18 cellular contexts compared by ENCODE assay signal in genomic region chr11:126949066-126949945, GRCh38. TPM values are rescaled to one million over a fixed set of nuclear protein-coding genes. Genes with fewer than 3 reads are reported as not detected.
DNase-seq lines count a peak whose midpoint lies in the region; ATAC-seq and TF ChIP-seq lines count a peak whose summit lies in the region.
"Had no signal": no experiment of that assay in that cellular context is flagged by ENCODE, and none has a peak within 500 bp of the region (broad histone marks: within the 10 kb centered on the region; RNA-seq: fewer than 3 reads in every experiment).

No MANE protein-coding gene starts in this region.

- H2BK15ac ChIP-seq in IMR-90 (ENCODE audit: low read depth, low read length): no peak overlapping the region

- dilution Hi-C loops in IMR-90 (cut with HindIII; ENCODE audit: low sequenced_read_pairs, unreplicated experiment): no loop called here

- no peak for TF ChIP-seq RAD21 in IMR-90 (IDR thresholded peaks at IDR 0.05; ENCODE audit: low read length)

- TF ChIP-seq CTCF in DND-41 (IDR thresholded peaks at IDR 0.05; ENCODE audit: borderline replicate concordance, extremely low read depth, low read length, poor library complexity, severe bottlenecking) (no peak), IMR-90 (conservative IDR thresholded peaks at IDR 0.05; ENCODE audit: low read depth, low read length) (no peak), astrocyte of the spinal cord (IDR thresholded peaks at IDR 0.05; ENCODE audit: low read depth, low read length) (no peak), osteoblast (IDR thresholded peaks at IDR 0.05; ENCODE audit: extremely low read depth, low read depth, low read length) (no peak), MM.1S (IDR thresholded peaks at IDR 0.05; ENCODE audit: low read length) (no peak)

- no peak overlapping the region for H3K18ac ChIP-seq in IMR-90 (ENCODE audit: low read depth, low read length)

- no peak overlapping the region for H4K5ac ChIP-seq in IMR-90 (ENCODE audit: low read depth, low read length)

- H3K27ac ChIP-seq in DND-41 (ENCODE audit: low read length) (no peak overlapping the region), IMR-90 (ENCODE audit: insufficient read depth, low read length) (no peak overlapping the region), osteoblast (ENCODE audit: low read depth, low read length) (peak overlapping the region; percentile 78), MM.1S (ENCODE audit: low read length) (no peak overlapping the region)

- BruUV-seq in IMR-90 (replicated peaks; lab: Mats Ljungman, UMichigan): no TSS peak

- H3K4me2 ChIP-seq in DND-41 (ENCODE audit: insufficient read depth, low read length): no peak overlapping the region
- H3K4me2 ChIP-seq in IMR-90 (ENCODE audit: low read depth, low read length): peak overlapping the region; percentile 7; the same call in 1 of the 2 replicates
- peak overlapping the region; percentile 14 for H3K4me2 ChIP-seq in osteoblast (ENCODE audit: insufficient read depth, low read length)
- no peak overlapping the region for H3K4me2 ChIP-seq in MM.1S (ENCODE audit: low read depth, low read length)

- ATAC-seq in DND-41 (ENCODE audit: insufficient read depth, low read depth): peak; percentile 97
- ATAC-seq in IMR-90 (ENCODE audit: low read depth): peak; percentile 88
- ATAC-seq in HG03521 (IDR thresholded peaks at IDR 0.05; ENCODE audit: unreplicated experiment): no peak
- ATAC-seq: Panc1, sciatic nerve, WTC11 had no signal

- H4K8ac ChIP-seq in IMR-90 (ENCODE audit: low read depth in 2 of 2, low read length in 2 of 2): peak overlapping the region in 1 of 2 experiments; percentile 16; a peak in 1 of 4 replicates

- in situ Hi-C loops in IMR-90 (cut with MboI; ENCODE audit: low sequenced_read_pairs): no loop called here
- in situ Hi-C loops in astrocyte of the spinal cord (cut with HindIII; ENCODE audit: low sequenced_read_pairs): no loop called here

- H3K4me3 ChIP-seq in DND-41 (ENCODE audit: low read depth in 1 of 2, low read length in 2 of 2): no peak overlapping the region
- no peak overlapping the region for H3K4me3 ChIP-seq in IMR-90 (ENCODE audit: insufficient read depth, low read depth, low read length)
- H3K4me3 ChIP-seq in astrocyte of the spinal cord (ENCODE audit: low read depth, low read length): no peak overlapping the region
- no peak overlapping the region for H3K4me3 ChIP-seq in osteoblast (ENCODE audit: insufficient read depth, low read length)
- no peak overlapping the region for H3K4me3 ChIP-seq in MM.1S (ENCODE audit: low read length)

- peaks cover 10% of the 10 kb centered on the region for H3K9me1 ChIP-seq in IMR-90 (ENCODE audit: insufficient read depth, low read length)

- DNase-seq in DND-41: peak; percentile 43
- DNase-seq in IMR-90: peak; percentile 93
- peak; percentile 86 for DNase-seq in astrocyte of the spinal cord (ENCODE audit: low read depth, low spot score)
- DNase-seq in osteoblast (ENCODE audit: insufficient read length, low spot score, missing footprints): peak; percentile 58
- no peak for DNase-seq in MM.1S
- DNase-seq in RKO (ENCODE audit: low spot score): no peak
- DNase-seq: activated CD8-positive, alpha-beta memory T cell treated with anti-CD3 and anti-CD28 coated beads, Interleukin-2, amount 50 U/mL, for 48 hours; DMS79; immature natural killer cell; NCI-H187 treated with DMSO at 0.1 percent for 48 hours; NCI-H526; stimulated activated CD4-positive, alpha-beta T cell treated with anti-CD3 and anti-CD28 coated beads, Interleukin-4, amount 100 ng/mL, for 4 hours had no signal

- H3K9ac ChIP-seq in DND-41 (ENCODE audit: low read depth, low read length) (no peak overlapping the region), IMR-90 (ENCODE audit: low read depth, low read length) (no peak overlapping the region), MM.1S (ENCODE audit: low read length) (no peak overlapping the region)

- no peak overlapping the region for H3K23ac ChIP-seq in IMR-90 (ENCODE audit: low read depth, low read length)

- H3K79me2 ChIP-seq in DND-41 (ENCODE audit: insufficient read depth, low read length): no peaks in the 10 kb centered on the region
- H3K79me2 ChIP-seq in osteoblast (ENCODE audit: insufficient read depth, low read length): peaks cover 12% of the 10 kb centered on the region
- no peaks in the 10 kb centered on the region for H3K79me2 ChIP-seq in MM.1S (ENCODE audit: low read length)

- POLR2A ChIA-PET in IMR-90 (lab: Charles Lee; ENCODE audit: unreplicated experiment): no interaction called here

- H3K79me1 ChIP-seq in IMR-90 (ENCODE audit: low read depth in 1 of 2, low read length in 2 of 2): peaks cover 35 to 39% of the 10 kb centered on the region in 2 experiments

- peak overlapping the region; percentile 14; the same call in 1 of the 2 replicates for H2AK5ac ChIP-seq in IMR-90 (ENCODE audit: low read depth, low read length)

- H3K4me1 ChIP-seq in DND-41 (ENCODE audit: insufficient read depth, low read length): peaks cover 3% of the 10 kb centered on the region; the same call in 1 of the 2 replicates
- H3K4me1 ChIP-seq in IMR-90 (ENCODE audit: control insufficient read depth, insufficient read depth, low read length): peaks cover 7% of the 10 kb centered on the region
- peaks cover 16% of the 10 kb centered on the region for H3K4me1 ChIP-seq in osteoblast (ENCODE audit: insufficient read depth, low read length)
- H3K4me1 ChIP-seq in MM.1S (ENCODE audit: low read length): no peaks in the 10 kb centered on the region

- H3K27me3 ChIP-seq in DND-41 (ENCODE audit: insufficient read depth, low read length, poor library complexity) (peaks cover 15% of the 10 kb centered on the region), IMR-90 (ENCODE audit: control insufficient read depth, insufficient read depth, low read length) (no peaks in the 10 kb centered on the region), osteoblast (ENCODE audit: insufficient read depth, low read length) (no peaks in the 10 kb centered on the region), MM.1S (replicated peaks; ENCODE audit: insufficient read depth, low read length) (no peaks in the 10 kb centered on the region)

- H4K20me1 ChIP-seq in DND-41 (ENCODE audit: insufficient read depth, low read length) (no peaks in the 10 kb centered on the region), IMR-90 (ENCODE audit: insufficient read depth, low read length) (peaks cover 29% of the 10 kb centered on the region), osteoblast (ENCODE audit: insufficient read depth, low read length) (no peaks in the 10 kb centered on the region), MM.1S (ENCODE audit: insufficient read depth, low read length) (no peaks in the 10 kb centered on the region)

- H3K9me2 ChIP-seq in MM.1S (replicated peaks; ENCODE audit: insufficient read depth, low read length): no peaks in the 10 kb centered on the region

- peak overlapping the region; percentile 38 for H3K4ac ChIP-seq in IMR-90 (ENCODE audit: low read depth, low read length)

- H2BK5ac ChIP-seq in IMR-90 (ENCODE audit: low read depth, low read length, poor library complexity, severe bottlenecking): peak overlapping the region; percentile 27

- H2AK9ac ChIP-seq in IMR-90 (replicated peaks; ENCODE audit: low read depth, low read length, poor library complexity): peak overlapping the region; percentile 55

- no peak for TF ChIP-seq POLR2A in IMR-90 (IDR thresholded peaks at IDR 0.05; ENCODE audit: low read depth, low read length)

- 0 out of 2 replicates have a peak overlapping the region, but pooled peaks have one; percentile 11 for H3K14ac ChIP-seq in IMR-90 (replicated peaks; ENCODE audit: low read depth, low read length)

- H3K9me3 ChIP-seq in DND-41 (ENCODE audit: insufficient read depth, low read length, severe bottlenecking): no peaks in the 10 kb centered on the region
- no peaks in the 10 kb centered on the region for H3K9me3 ChIP-seq in IMR-90 (ENCODE audit: control insufficient read depth, insufficient read depth, low read length)
- H3K9me3 ChIP-seq in osteoblast (ENCODE audit: low read depth, low read length): no peaks in the 10 kb centered on the region
- no peaks in the 10 kb centered on the region for H3K9me3 ChIP-seq in MM.1S (replicated peaks; ENCODE audit: insufficient read depth, low read length)

- CTCF ChIA-PET in IMR-90 (lab: Yijun Ruan, JAX): interaction anchor here (1.1 kb wide), 1 partner anchor 21 kb away, joined by 7 read pairs; no protein-coding TSS in a partner anchor

- H3K36me3 ChIP-seq in DND-41 (ENCODE audit: insufficient read depth, low read length) (no peaks in the 10 kb centered on the region), IMR-90 (ENCODE audit: control insufficient read depth, insufficient read depth, low read length) (no peaks in the 10 kb centered on the region), osteoblast (ENCODE audit: insufficient read depth, low read length) (no peaks in the 10 kb centered on the region), MM.1S (replicated peaks; ENCODE audit: insufficient read depth, low read length) (no peaks in the 10 kb centered on the region)

- no peak overlapping the region for H2BK120ac ChIP-seq in IMR-90 (ENCODE audit: low read depth, low read length)

- no peaks in the 10 kb centered on the region for H3F3A ChIP-seq in MM.1S (ENCODE audit: insufficient read depth, low read length)

- no peak overlapping the region for H3K56ac ChIP-seq in IMR-90 (ENCODE audit: extremely low read depth, insufficient read depth, low read length)

- WGBS in IMR-90 (ENCODE audit: extremely low coverage in 2 of 2, insufficient read length in 1 of 2), 2 experiments: 70% methylated on average over 2 of the region's 7 CpGs; no CpG with 5 or more reads in 1 of the 2 experiments

- H2AFZ ChIP-seq in DND-41 (ENCODE audit: low read depth, low read length) (no peak overlapping the region), IMR-90 (replicated peaks; ENCODE audit: low read length, poor library complexity) (no peak overlapping the region), osteoblast (ENCODE audit: low read length) (no peak overlapping the region), MM.1S (ENCODE audit: low read length) (no peak overlapping the region)

- peak overlapping the region; percentile 7; the same call in 1 of the 2 replicates for H4K91ac ChIP-seq in IMR-90 (ENCODE audit: insufficient read depth, low read depth, low read length)

- H2BK20ac ChIP-seq in IMR-90 (ENCODE audit: low read depth, low read length): no peak overlapping the region

- intact Hi-C loops in IMR-90 (cut with micrococcal nuclease): loop anchor here (2.0 kb wide), 1 partner anchor 23 kb away; no protein-coding TSS in a partner anchor

RNA-seq across cellular contexts. Expression of gene KIRREL3, which starts 51.3 kb away (rescaled TPM):
- total RNA-seq in IMR-90 (2012; rRNA removed) (10.9 and 12.8 TPM in 2 replicates), osteoblast (3.6 and 4.4 TPM in 2 replicates)
- polyA plus RNA-seq in IMR-90 (2012; rRNA removed): 15.9 and 18.5 TPM in 2 replicates
- polyA plus RNA-seq in IMR-90 (2012; cell fraction: cytosol; rRNA removed): 8.7 and 13.0 TPM in 2 replicates
- 13.3 and 27.3 TPM in 2 replicates for polyA plus RNA-seq in IMR-90 (2012; cell fraction: nucleus; rRNA removed; ENCODE audit: low replicate concordance)
- total RNA-seq: endothelial cell of umbilical vein had no signal
- polyA plus RNA-seq: CD14-positive monocyte, endothelial cell of umbilical vein had no signal

Comparison
In these comparisons a context has a peak if more than half of its experiments do, and no peak if none do; other contexts are left out.
1. DNase-seq: peak in DND-41 (single experiment), IMR-90 (single experiment), astrocyte of the spinal cord (single experiment) and osteoblast (single experiment); none in MM.1S (single experiment) and RKO (single experiment).
2. H3K4me2 ChIP-seq: peak in IMR-90 (single experiment) and osteoblast (single experiment); none in DND-41 (single experiment) and MM.1S (single experiment).